ENCODE assay signal across 8 cellular contexts in genomic region chr22:38202437-38203089, GRCh38. TPM values are rescaled to one million over a fixed set of nuclear protein-coding genes. Genes with fewer than 3 reads are reported as not detected.
DNase-seq lines count a peak whose midpoint lies in the region; ATAC-seq and TF ChIP-seq lines count a peak whose summit lies in the region.

No MANE protein-coding gene starts in this region.

- DNase-seq in GM04504 (ENCODE audit: low read depth) (peak; percentile 66), HEK293T (ENCODE audit: extremely low spot score) (peak; percentile 68), NCI-H526 treated with DMSO at 0.1 percent for 48 hours (lab: John Stamatoyannopoulos, UW) (peak; percentile 14)
- peak; percentile 68 to 77 for DNase-seq in activated T-cell treated with anti-CD3 and anti-CD28 coated beads, Interleukin-2, amount 50 U/mL, for 48 hours

- no peaks in the 10 kb centered on the region for H3K9me3 ChIP-seq in muscle layer of duodenum (ENCODE audit: control insufficient read depth in 1 of 2, low read length in 2 of 2)

- POLR2A ChIA-PET in HEK293T (lab: Yijun Ruan, JAX): interaction anchor here (1.3 to 1.8 kb wide), 4 partner anchors 8 to 261 kb away, joined by 4 to 7 read pairs (median 4); no protein-coding TSS in a partner anchor

- H3K4me1 ChIP-seq in muscle layer of duodenum (ENCODE audit: control insufficient read depth in 1 of 2, insufficient read depth in 2 of 2, low read length in 2 of 2): peaks cover 13 to 20% of the 10 kb centered on the region in 2 donors

- peak; percentile 60 for ATAC-seq in esophagus mucosa
- ATAC-seq in GM18870 (IDR thresholded peaks at IDR 0.05; ENCODE audit: unreplicated experiment): no peak

- H3K36me3 ChIP-seq in muscle layer of duodenum (ENCODE audit: control insufficient read depth in 1 of 2, insufficient read depth in 2 of 2, low read length in 2 of 2): peaks cover 0 to 3% of the 10 kb centered on the region in 2 donors

- H3K4me3 ChIP-seq in muscle layer of duodenum (ENCODE audit: low read depth in 1 of 2, low read length in 2 of 2): peak overlapping the region; percentile 75 to 84

- CTCF ChIA-PET in HEK293T (lab: Yijun Ruan, JAX): no interaction called here

- H3K27ac ChIP-seq in muscle layer of duodenum (ENCODE audit: low read length): peak overlapping the region; percentile 78
- peak overlapping the region; percentile 36 for H3K27ac ChIP-seq in temporal lobe (ENCODE audit: low read depth, low read length)

- no peaks in the 10 kb centered on the region for H3K27me3 ChIP-seq in muscle layer of duodenum (ENCODE audit: low read depth, low read length)

TF ChIP-seq in HEK293T, 16 proteins besides CTCF, POLR2A, EP300 and RAD21:
- TF ChIP-seq NFRKB (IDR thresholded peaks at IDR 0.05) (no peak), LEF1 (IDR thresholded peaks at IDR 0.05; ENCODE audit: borderline replicate concordance) (no peak), FOXM1 (IDR thresholded peaks at IDR 0.05; ENCODE audit: borderline replicate concordance) (no peak), L3MBTL2 (conservative IDR thresholded peaks at IDR 0.05) (peak; percentile 53; the same call in 1 of the 2 replicates), ZNF384 (IDR thresholded peaks at IDR 0.05) (no peak), ARNT (IDR thresholded peaks at IDR 0.05) (peak; percentile 94), SP1 (IDR thresholded peaks at IDR 0.05) (no peak)
- TF ChIP-seq, protein P1, sequence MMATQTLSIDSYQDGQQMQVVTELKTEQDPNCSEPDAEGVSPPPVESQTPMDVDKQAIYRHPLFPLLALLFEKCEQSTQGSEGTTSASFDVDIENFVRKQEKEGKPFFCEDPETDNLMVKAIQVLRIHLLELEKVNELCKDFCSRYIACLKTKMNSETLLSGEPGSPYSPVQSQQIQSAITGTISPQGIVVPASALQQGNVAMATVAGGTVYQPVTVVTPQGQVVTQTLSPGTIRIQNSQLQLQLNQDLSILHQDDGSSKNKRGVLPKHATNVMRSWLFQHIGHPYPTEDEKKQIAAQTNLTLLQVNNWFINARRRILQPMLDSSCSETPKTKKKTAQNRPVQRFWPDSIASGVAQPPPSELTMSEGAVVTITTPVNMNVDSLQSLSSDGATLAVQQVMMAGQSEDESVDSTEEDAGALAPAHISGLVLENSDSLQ (IDR thresholded peaks at IDR 0.05): no peak

RNA-seq across cellular contexts. Expression of gene MAFF, which starts 0.8 kb away (rescaled TPM):
- total RNA-seq in esophagus mucosa: 35.6 TPM
- 2.0 TPM for total RNA-seq in temporal lobe

RNA-seq across cellular contexts. Expression of gene PLA2G6, which starts 20.9 kb away (rescaled TPM):
- total RNA-seq in esophagus mucosa (12.8 TPM), temporal lobe (20.9 TPM)

Comparison
In these comparisons a context has a peak if more than half of its experiments do, and no peak if none do; other contexts are left out.
1. DNase-seq: peak in every context shown above with its lines; median percentile 72 in activated T-cell treated with anti-CD3 and anti-CD28 coated beads, Interleukin-2, amount 50 U/mL, for 48 hours; 68 in HEK293T; 66 in GM04504; 14 in NCI-H526 treated with DMSO at 0.1 percent for 48 hours.
2. RNA of gene MAFF, which starts 0.8 kb away (total RNA-seq): 35.6 TPM in esophagus mucosa (single experiment); 2.0 TPM in temporal lobe (single experiment); every median in the first group is over 10 times any median in the second.